In the genomic region with DNA sequence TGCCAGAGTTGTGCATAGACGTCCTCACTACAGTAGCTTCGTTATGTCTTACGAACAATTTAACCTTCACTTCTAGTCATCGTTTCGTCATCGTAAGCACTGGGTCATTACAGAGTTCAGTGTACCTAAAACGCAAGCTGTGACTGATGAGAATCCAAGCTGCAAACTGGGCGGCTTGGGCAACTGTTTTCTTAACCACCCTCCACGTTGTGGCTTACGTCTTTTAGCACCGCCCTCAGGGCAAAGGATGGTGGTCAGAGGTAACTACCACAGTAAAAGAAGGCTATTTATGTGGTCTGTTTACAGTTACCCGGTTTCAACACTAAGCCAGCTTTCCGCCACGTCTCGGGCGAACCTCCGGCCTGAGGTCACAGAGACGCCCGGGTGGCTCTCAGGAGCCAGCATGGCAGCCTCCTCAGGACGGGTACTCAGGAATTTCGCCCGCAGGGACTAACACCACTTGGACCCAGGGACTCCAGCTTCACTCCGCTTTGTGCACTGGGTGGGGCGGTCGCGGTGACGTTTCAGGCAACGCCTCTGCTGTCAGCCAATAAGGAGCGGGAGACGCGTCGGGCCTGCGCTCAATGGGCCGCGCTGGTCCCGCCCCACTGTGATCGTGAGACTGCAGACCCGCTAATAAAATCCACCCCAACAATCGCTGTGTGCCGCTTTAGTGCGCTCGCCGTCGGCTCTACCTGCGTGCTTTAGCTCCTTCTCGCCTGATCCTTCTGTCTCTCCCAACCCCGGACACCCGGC, we compare ENCODE assay signal across 8 cellular contexts. TPM values are rescaled to one million over a fixed set of nuclear protein-coding genes. Genes with fewer than 3 reads are reported as not detected.
DNase-seq lines count a peak whose midpoint lies in the region; ATAC-seq and TF ChIP-seq lines count a peak whose summit lies in the region.

CTH (plus strand) TSS at position 665 of the 756 bp plus-strand sequence. CDS start 148 bp downstream, outside the sequence.

- no peaks in the 10 kb centered on the region for H3K36me3 Mint-ChIP-seq in type B pancreatic cell

- H3K18ac ChIP-seq in trophoblast cell (ENCODE audit: low read length), result peak within 1 kb of the TSS; percentile 89

- H3K4me1 Mint-ChIP-seq in type B pancreatic cell (ENCODE audit: unreplicated experiment), result peaks cover 19% of the 10 kb centered on the region

- H3K79me2 ChIP-seq in trophoblast cell (ENCODE audit: control insufficient read depth, insufficient read depth, low read length, poor library complexity), result peaks cover 3% of the 10 kb centered on the region

- H4K91ac ChIP-seq in trophoblast cell (ENCODE audit: low read depth, low read length), result peak within 1 kb of the TSS; percentile 49

- H3K9me3 ChIP-seq in trophoblast cell (ENCODE audit: insufficient read depth, low read depth, low read length), result no peaks in the 10 kb centered on the region

- H3K23ac ChIP-seq in trophoblast cell (ENCODE audit: low read length), result no peak within 1 kb of the TSS

- peak within 1 kb of the TSS; percentile 51 for H4K12ac ChIP-seq in trophoblast cell (ENCODE audit: low read depth, low read length)

- H3K27ac Mint-ChIP-seq in type B pancreatic cell, result peak within 1 kb of the TSS; percentile 98

- H3K4ac ChIP-seq in trophoblast cell (ENCODE audit: low read depth, low read length), result no peak within 1 kb of the TSS

- H3K9me3 Mint-ChIP-seq in type B pancreatic cell, result no peaks in the 10 kb centered on the region

- peak; percentile 99 for ATAC-seq in HG02763 (IDR thresholded peaks at IDR 0.05; ENCODE audit: unreplicated experiment)

- peak within 1 kb of the TSS; percentile 81 for H3K14ac ChIP-seq in trophoblast cell (ENCODE audit: low read length)

- H4K8ac ChIP-seq in trophoblast cell (ENCODE audit: low read depth, low read length), result peak within 1 kb of the TSS; percentile 86

- peak within 1 kb of the TSS; percentile 99 for H2AFZ ChIP-seq in trophoblast cell (ENCODE audit: insufficient read depth, low read length, poor library complexity)

- H3K27ac ChIP-seq in adipose tissue (ENCODE audit: low read depth, low read length) (peak within 1 kb of the TSS; percentile 51), trophoblast cell (ENCODE audit: low read depth, low read length) (peak within 1 kb of the TSS; percentile 31)

- H2BK5ac ChIP-seq in trophoblast cell (ENCODE audit: low read depth, low read length, poor library complexity), result peak within 1 kb of the TSS; percentile 1

- DNase-seq in NCI-H1417 treated with DMSO at 0.1 percent for 48 hours (lab: John Stamatoyannopoulos, UW) (peak; percentile 88), SW480 (ENCODE audit: low spot score) (peak; percentile 95), cardiac septum (ENCODE audit: low spot score) (peak; percentile 98), trophoblast cell (peak; percentile 98 to 99), type B pancreatic cell (ENCODE audit: extremely low spot score, unreplicated experiment) (peak; percentile 94)

- peaks cover 7% of the 10 kb centered on the region for H3K79me1 ChIP-seq in trophoblast cell (ENCODE audit: low read length)

- H3K9ac ChIP-seq in trophoblast cell (ENCODE audit: low read length), result peak within 1 kb of the TSS; percentile 65

- TF ChIP-seq CTCF in GM12872 (IDR thresholded peaks at IDR 0.05; ENCODE audit: insufficient read depth, low read depth, low read length), result 0 out of 3 replicates have a peak, but pooled peaks have one; percentile 9
- TF ChIP-seq CTCF in type B pancreatic cell (conservative IDR thresholded peaks at IDR 0.05), result no peak

- no peaks in the 10 kb centered on the region for H3K27me3 Mint-ChIP-seq in type B pancreatic cell

- intact Hi-C loops in cardiac septum (cut with DNase I), result loop anchor here (2.0 to 5.0 kb wide), 2 partner anchors 56 to 188 kb away; partner anchors contain the start of genes ANKRD13C and SRSF11

- no peaks in the 10 kb centered on the region for H3K27me3 ChIP-seq in trophoblast cell (ENCODE audit: insufficient read depth, low read length)

- H2BK120ac ChIP-seq in trophoblast cell (ENCODE audit: insufficient read depth, low read length, poor library complexity), result peak within 1 kb of the TSS; percentile 78

- H3K4me1 ChIP-seq in trophoblast cell (ENCODE audit: control insufficient read depth in 1 of 2, insufficient read depth in 2 of 2, low read length in 2 of 2), result no peaks in the 10 kb centered on the region

- H3K36me3 ChIP-seq in trophoblast cell (ENCODE audit: control insufficient read depth in 1 of 2, insufficient read depth in 2 of 2, low read length in 2 of 2), result no peaks in the 10 kb centered on the region

- peak within 1 kb of the TSS; percentile 81 for H3K4me3 ChIP-seq in trophoblast cell (ENCODE audit: low read depth, low read length)

- H3K4me2 ChIP-seq in trophoblast cell (ENCODE audit: low read length), result peak within 1 kb of the TSS; percentile 94

- 0 to 1% (median 0%) methylated on average over 48 of the region's 48 CpGs for WGBS in adipose tissue, 3 donors
- WGBS in trophoblast cell (ENCODE audit: extremely low coverage, insufficient coverage, insufficient read length), result no CpG with 5 or more reads among the region's 48 CpGs

- H2AK5ac ChIP-seq in trophoblast cell (ENCODE audit: low read length), result no peak within 1 kb of the TSS

- H3K4me3 Mint-ChIP-seq in type B pancreatic cell, result peak within 1 kb of the TSS; percentile 97

- H2BK12ac ChIP-seq in trophoblast cell (ENCODE audit: low read length), result no peak within 1 kb of the TSS

RNA-seq across cellular contexts. Expression of gene CTH, which starts in this region (rescaled TPM):
- 1 to 10 TPM; 5.5 to 8.6 (median 6.8) TPM for polyA plus RNA-seq in adipose tissue
- total RNA-seq in cardiac septum, result 0.43 TPM
- 10.7 TPM in 2 replicates for polyA plus RNA-seq in trophoblast cell (2013)
- 8.7 and 10.1 TPM in 2 replicates for total RNA-seq in type B pancreatic cell (ENCODE audit: low replicate concordance)

Comparison
In these comparisons a context has a peak if more than half of its experiments do, and no peak if none do; other contexts are left out.
1. Peak in every context shown above with its lines: DNase-seq, ATAC-seq, H3K4me3 ChIP-seq and H3K27ac ChIP-seq.
2. Peak in DNase-seq in cardiac septum; RNA of the gene not detected or under 1 TPM.